In the genomic region with DNA sequence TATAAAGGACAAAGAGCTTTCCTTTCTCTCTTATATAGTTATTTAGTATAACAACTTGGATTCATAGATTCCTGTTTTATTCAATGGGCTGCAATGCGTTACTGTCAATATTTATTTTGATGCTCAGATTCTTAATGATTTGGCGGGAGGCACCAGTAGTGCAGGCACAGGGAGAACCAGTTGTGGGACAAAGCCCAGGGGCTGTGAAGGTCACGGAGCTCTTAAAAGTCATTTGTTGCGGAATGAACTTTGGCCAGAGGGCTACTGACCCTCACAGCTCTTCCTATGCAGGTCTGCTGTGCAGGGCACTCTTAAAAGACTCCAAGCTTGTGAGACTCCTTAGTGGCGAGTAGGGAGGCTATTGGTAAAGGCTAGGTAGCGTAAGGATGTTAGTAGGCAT, we compare ENCODE assay signal across 25 cellular contexts. TPM values are rescaled to one million over a fixed set of nuclear protein-coding genes. Genes with fewer than 3 reads are reported as not detected.
DNase-seq lines count a peak whose midpoint lies in the region; ATAC-seq, FAIRE-seq and TF ChIP-seq lines count a peak whose summit lies in the region.
"Had no signal": no experiment of that assay in that cellular context is flagged by ENCODE, and none has a peak within 500 bp of the region (broad histone marks: within the 10 kb centered on the region; RNA-seq: fewer than 3 reads in every experiment).

No MANE protein-coding gene starts in this region.

- BruUV-seq in HepG2 (replicated peaks; lab: Mats Ljungman, UMichigan), result no TSS peak

- in situ Hi-C loops in HepG2 (cut with HindIII; ENCODE audit: extremely low pct_ligation_motif_present, low pct_unique_long_range_greater_than_20kb), result no loop called here

- no peak overlapping the region for H3K4me3 Mint-ChIP-seq in endothelial cell (ENCODE audit: unreplicated experiment)
- no peak overlapping the region for H3K4me3 Mint-ChIP-seq in stimulated activated memory B cell treated with anti-CD40 and anti-IgM and Interleukin-4, amounts not matched to agents 10 μg/mL and 1 μg/mL and 100 μg/mL, for 72 hours
- H3K4me3 Mint-ChIP-seq: CD4-positive, alpha-beta T cell had no signal

- H3K4me3 ChIP-seq in HepG2 (replicated peaks in 1 of 3; ENCODE audit: insufficient read depth in 1 of 3, low read depth in 2 of 3, low read length in 3 of 3) (no peak overlapping the region), right lobe of liver (no peak overlapping the region)
- H3K4me3 ChIP-seq: BLaER1, GM12878, MG63, SJSA1 had no signal

- CTCF ChIA-PET in HepG2 (lab: Yijun Ruan, JAX; ENCODE audit: low intra/inter-chr PET ratio, low total read pairs), result no interaction called here
- CTCF ChIA-PET in RWPE1 (lab: Yijun Ruan, JAX), result no interaction called here

- no peak for TF ChIP-seq POLR2A in HepG2 (IDR thresholded peaks at IDR 0.05; ENCODE audit: insufficient read depth in 1 of 2, low read depth in 2 of 2, low read length in 2 of 2)
- no peak for TF ChIP-seq POLR2A in right lobe of liver (IDR thresholded peaks at IDR 0.05)

- peaks cover 52% of the 10 kb centered on the region for H3K4me1 ChIP-seq in HepG2 (ENCODE audit: insufficient read depth, low read length)
- peaks cover 0 to 11% (median 0%) of the 10 kb centered on the region in 4 donors for H3K4me1 ChIP-seq in right lobe of liver

- peaks cover 2% of the 10 kb centered on the region for H3K27me3 Mint-ChIP-seq in endothelial cell (ENCODE audit: unreplicated experiment)
- H3K27me3 Mint-ChIP-seq in stimulated activated memory B cell treated with anti-CD40 and anti-IgM and Interleukin-4, amounts not matched to agents 10 μg/mL and 1 μg/mL and 100 μg/mL, for 72 hours, result no peaks in the 10 kb centered on the region
- H3K27me3 Mint-ChIP-seq: CD4-positive, alpha-beta T cell had no signal

- TF ChIP-seq CTCF in HepG2 (CRISPR knock-in tag; IDR thresholded peaks at IDR 0.05) (no peak), right lobe of liver (IDR thresholded peaks at IDR 0.05) (no peak), RWPE1 (conservative IDR thresholded peaks at IDR 0.05; ENCODE audit: low read depth) (no peak), endothelial cell (IDR thresholded peaks at IDR 0.05; ENCODE audit: unreplicated experiment) (no peak)

- peaks cover 36% of the 10 kb centered on the region for H3K4me1 Mint-ChIP-seq in endothelial cell (ENCODE audit: unreplicated experiment)
- H3K4me1 Mint-ChIP-seq in stimulated activated memory B cell treated with anti-CD40 and anti-IgM and Interleukin-4, amounts not matched to agents 10 μg/mL and 1 μg/mL and 100 μg/mL, for 72 hours, result peaks cover 65% of the 10 kb centered on the region

- no peaks in the 10 kb centered on the region for H3K9me3 ChIP-seq in HepG2 (ENCODE audit: low read length)
- H3K9me3 ChIP-seq in right lobe of liver, result no peaks in the 10 kb centered on the region
- H3K9me3 ChIP-seq: BLaER1, MG63, SJSA1 had no signal

- no peaks in the 10 kb centered on the region for H4K20me1 ChIP-seq in HepG2 (ENCODE audit: insufficient read depth, low read length)

- POLR2A ChIA-PET in HepG2 (lab: Yijun Ruan, JAX) (interaction anchor here (1.1 to 1.8 kb wide), 3 partner anchors 10 to 34 kb away, joined by 4 to 13 read pairs (median 6); partner anchors contain the start of gene BCL2L11), RWPE1 (lab: Yijun Ruan, JAX; ENCODE audit: low non-redundant PET) (no interaction called here)

- H3K36me3 ChIP-seq in HepG2 (replicated peaks in 1 of 2; ENCODE audit: control insufficient read depth in 1 of 2, insufficient read depth in 2 of 2, low read length in 2 of 2), result peaks cover 14 to 63% of the 10 kb centered on the region in 2 experiments
- H3K36me3 ChIP-seq in right lobe of liver, result no peaks in the 10 kb centered on the region
- H3K36me3 ChIP-seq: MG63, SJSA1 had no signal

- no peak overlapping the region for H3K9ac ChIP-seq in HepG2 (ENCODE audit: insufficient read depth, low read depth, low read length)
- H3K9ac ChIP-seq: BLaER1 had no signal

- no peak for TF ChIP-seq EP300 in HepG2 (IDR thresholded peaks at IDR 0.05; ENCODE audit: low read depth in 2 of 2, low read length in 2 of 2)
- no peak for TF ChIP-seq EP300 in HepG2 (CRISPR knock-in tag; IDR thresholded peaks at IDR 0.05; ENCODE audit: borderline replicate concordance)

- H3K27ac Mint-ChIP-seq in endothelial cell (ENCODE audit: unreplicated experiment), result peak overlapping the region; percentile 22
- peak overlapping the region; percentile 71 for H3K27ac Mint-ChIP-seq in stimulated activated memory B cell treated with anti-CD40 and anti-IgM and Interleukin-4, amounts not matched to agents 10 μg/mL and 1 μg/mL and 100 μg/mL, for 72 hours
- H3K27ac Mint-ChIP-seq in activated naive CD4-positive, alpha-beta T cell treated with anti-CD3 and anti-CD28 coated beads, Interleukin-2, amount 50 U/mL, for 72 hours, result no peak overlapping the region
- H3K27ac Mint-ChIP-seq: CD4-positive, alpha-beta T cell had no signal

- H3K4me2 ChIP-seq in HepG2 (ENCODE audit: low read depth, low read length), result no peak overlapping the region
- H3K4me2 ChIP-seq: BLaER1 had no signal

- FAIRE-seq in HepG2 (lab: Jason Lieb, UNC), result no peak
- FAIRE-seq: G401.6, GM12878, GM19239 had no signal

- no peak for TF ChIP-seq RAD21 in HepG2 (CRISPR knock-in tag; IDR thresholded peaks at IDR 0.05)

- peaks cover 31% of the 10 kb centered on the region for H3K79me2 ChIP-seq in HepG2 (ENCODE audit: insufficient read depth, low read length)

- ATAC-seq in HepG2 (peak; percentile 32), right lobe of liver (no peak), GM18861 (IDR thresholded peaks at IDR 0.05; ENCODE audit: unreplicated experiment) (no peak)
- ATAC-seq in stimulated activated memory B cell treated with anti-CD40 and anti-IgM and Interleukin-4, amounts not matched to agents 10 μg/mL and 1 μg/mL and 100 μg/mL, for 72 hours, result no peak
- ATAC-seq in activated naive CD4-positive, alpha-beta T cell treated with anti-CD3 and anti-CD28 coated beads, Interleukin-2, amount 50 U/mL, for 72 hours, result no peak
- ATAC-seq: GM12878, PC-3, Right ventricle myocardium inferior had no signal

- H3K27ac ChIP-seq in HepG2 (ENCODE audit: extremely low read length, insufficient read depth, low read length) (peak overlapping the region; percentile 36), right lobe of liver (no peak overlapping the region), RWPE1 (peak overlapping the region; percentile 46; the same call in 1 of the 2 replicates)
- H3K27ac ChIP-seq: BLaER1, SJSA1 had no signal

- intact Hi-C loops in HepG2 (cut with micrococcal nuclease; ENCODE audit: unreplicated experiment), result loop anchor here (1.0 to 2.0 kb wide), 3 partner anchors 20 to 34 kb away; partner anchors contain the start of gene BCL2L11
- intact Hi-C loops in right lobe of liver (cut with DNase I), result no loop called here

- peak; percentile 36 for DNase-seq in HepG2 (ENCODE audit: low spot score)
- no peak for DNase-seq in right lobe of liver
- no peak for DNase-seq in RWPE1 (ENCODE audit: low spot score)
- DNase-seq in endothelial cell (ENCODE audit: low spot score), result no peak
- no peak for DNase-seq in activated T-cell treated with anti-CD3 and anti-CD28 coated beads, Interleukin-2, amount 50 U/mL, for 1 hour
- DNase-seq in activated naive CD4-positive, alpha-beta T cell treated with anti-CD3 and anti-CD28 coated beads, Interleukin-2, amount 50 U/mL, for 72 hours (ENCODE audit: low spot score in 2 of 2), result no peak
- DNase-seq: CD4-positive, alpha-beta T cell; COR-L47; DMS53; H7; KBM-7; MG63; NCI-H2029; NCI-H446; NCI-H524 treated with DMSO at 0.1 percent for 48 hours; NCI-H774; PC-3 had no signal

- H3K9me3 Mint-ChIP-seq in endothelial cell (ENCODE audit: unreplicated experiment), result no peaks in the 10 kb centered on the region
- no peaks in the 10 kb centered on the region for H3K9me3 Mint-ChIP-seq in stimulated activated memory B cell treated with anti-CD40 and anti-IgM and Interleukin-4, amounts not matched to agents 10 μg/mL and 1 μg/mL and 100 μg/mL, for 72 hours
- no peaks in the 10 kb centered on the region for H3K9me3 Mint-ChIP-seq in activated naive CD4-positive, alpha-beta T cell treated with anti-CD3 and anti-CD28 coated beads, Interleukin-2, amount 50 U/mL, for 72 hours
- H3K9me3 Mint-ChIP-seq: CD4-positive, alpha-beta T cell had no signal

- H3K27me3 ChIP-seq in HepG2 (ENCODE audit: control insufficient read depth in 1 of 2, insufficient read depth in 2 of 2, low read length in 2 of 2), result no peaks in the 10 kb centered on the region
- H3K27me3 ChIP-seq in right lobe of liver, result no peaks in the 10 kb centered on the region
- H3K27me3 ChIP-seq: BLaER1, MG63, SJSA1 had no signal

- 80% methylated on average over 6 of the region's 6 CpGs for WGBS in HepG2 (ENCODE audit: low lambda C conversion rate)
- 92% methylated on average over 6 of the region's 6 CpGs for WGBS in right lobe of liver (ENCODE audit: insufficient coverage, low coverage, low lambda C conversion rate, missing lambda C conversion rate)

- H3K36me3 Mint-ChIP-seq in endothelial cell (ENCODE audit: low read depth, unreplicated experiment), result peaks cover 22% of the 10 kb centered on the region
- H3K36me3 Mint-ChIP-seq in stimulated activated memory B cell treated with anti-CD40 and anti-IgM and Interleukin-4, amounts not matched to agents 10 μg/mL and 1 μg/mL and 100 μg/mL, for 72 hours, result peaks cover 70% of the 10 kb centered on the region
- H3K36me3 Mint-ChIP-seq in activated naive CD4-positive, alpha-beta T cell treated with anti-CD3 and anti-CD28 coated beads, Interleukin-2, amount 50 U/mL, for 72 hours, result peaks cover 14 to 31% of the 10 kb centered on the region in 2 donors

- H2AFZ ChIP-seq in HepG2 (ENCODE audit: low read length), result no peak overlapping the region

RNA-seq across cellular contexts. Expression of gene BCL2L11, which starts 34.0 kb away (rescaled TPM):
- total RNA-seq in HepG2 (2016; rRNA removed; fragmentation: Illumina TruSeq; extraction: Trizol) (9.7 and 9.9 TPM in 2 replicates), right lobe of liver (10 to 100 TPM in 2 of 6 experiments, 1 to 10 TPM in 4; 6.5 to 13.0 (median 8.8) TPM), endothelial cell (ENCODE audit: unreplicated experiment) (32.5 TPM)
- 1.5 and 4.5 TPM in 2 replicates for total RNA-seq in HepG2 (2016; cell fraction: cytosol; rRNA removed; fragmentation: Illumina TruSeq; extraction: Trizol; ENCODE audit: low read depth)
- total RNA-seq in HepG2 (2016; cell fraction: insoluble cytoplasmic fraction; rRNA removed; fragmentation: Illumina TruSeq; extraction: Trizol), result 6.4 and 9.7 TPM in 2 replicates
- 6.9 and 7.6 TPM in 2 replicates for total RNA-seq in HepG2 (2016; cell fraction: membrane; rRNA removed; fragmentation: Illumina TruSeq; extraction: Trizol)
- 22.7 and 24.2 TPM in 2 replicates for total RNA-seq in HepG2 (2016; cell fraction: nucleus; rRNA removed; fragmentation: Illumina TruSeq; extraction: Trizol)
- 6.1 and 6.4 TPM in 2 replicates for polyA plus RNA-seq in HepG2 (2011; rRNA removed)
- polyA plus RNA-seq in HepG2 (2011; cell fraction: cytosol; rRNA removed), result 3.7 and 5.7 TPM in 2 replicates
- 9.5 and 16.1 TPM in 2 replicates for polyA plus RNA-seq in HepG2 (2011; cell fraction: nucleus; rRNA removed)
- polyA plus RNA-seq in HepG2 (2012), result 11.6 and 12.0 TPM in 2 replicates
- polyA plus RNA-seq in HepG2 (2016; cell fraction: cytosol; fragmentation: Illumina TruSeq; extraction: Trizol; ENCODE audit: low read depth), result 1.6 and 2.1 TPM in 2 replicates
- polyA plus RNA-seq in HepG2 (2016; cell fraction: insoluble cytoplasmic fraction; fragmentation: Illumina TruSeq; extraction: Trizol; ENCODE audit: low read depth), result 9.9 and 10.8 TPM in 2 replicates
- polyA plus RNA-seq in HepG2 (2016; cell fraction: membrane; fragmentation: Illumina TruSeq; extraction: Trizol; ENCODE audit: low read depth), result 3.1 and 3.8 TPM in 2 replicates
- 22.4 and 23.3 TPM in 2 replicates for polyA plus RNA-seq in HepG2 (2016; cell fraction: nucleus; fragmentation: Illumina TruSeq; extraction: Trizol; ENCODE audit: insufficient read depth, low read depth)
- 7.4 and 11.0 TPM in 2 replicates for polyA minus RNA-seq in HepG2 (2011; rRNA and poly(A)+ RNA removed; ENCODE audit: low replicate concordance)
- 6.5 and 6.6 TPM in 2 replicates for polyA minus RNA-seq in HepG2 (2011; cell fraction: cytosol; rRNA and poly(A)+ RNA removed)
- polyA minus RNA-seq in HepG2 (2011; cell fraction: nucleus; rRNA and poly(A)+ RNA removed), result 24.2 and 24.5 TPM in 2 replicates
- total RNA-seq in activated naive CD4-positive, alpha-beta T cell treated with anti-CD3 and anti-CD28 coated beads, Interleukin-2, amount 50 U/mL, for 72 hours, result 10 to 100 TPM; 11.0 to 40.2 TPM

Comparison
In these comparisons a context has a peak if more than half of its experiments do, and no peak if none do; other contexts are left out.
1. H3K27ac ChIP-seq: peak in HepG2 (single experiment) and RWPE1 (single experiment); none in right lobe of liver (0 of 3).
2. H3K27ac Mint-ChIP-seq: peak in endothelial cell (single experiment) and stimulated activated memory B cell treated with anti-CD40 and anti-IgM and Interleukin-4, amounts not matched to agents 10 μg/mL and 1 μg/mL and 100 μg/mL, for 72 hours (single experiment); none in activated naive CD4-positive, alpha-beta T cell treated with anti-CD3 and anti-CD28 coated beads, Interleukin-2, amount 50 U/mL, for 72 hours (0 of 2).